29 cellular contexts compared by ENCODE assay signal in the genomic region with DNA sequence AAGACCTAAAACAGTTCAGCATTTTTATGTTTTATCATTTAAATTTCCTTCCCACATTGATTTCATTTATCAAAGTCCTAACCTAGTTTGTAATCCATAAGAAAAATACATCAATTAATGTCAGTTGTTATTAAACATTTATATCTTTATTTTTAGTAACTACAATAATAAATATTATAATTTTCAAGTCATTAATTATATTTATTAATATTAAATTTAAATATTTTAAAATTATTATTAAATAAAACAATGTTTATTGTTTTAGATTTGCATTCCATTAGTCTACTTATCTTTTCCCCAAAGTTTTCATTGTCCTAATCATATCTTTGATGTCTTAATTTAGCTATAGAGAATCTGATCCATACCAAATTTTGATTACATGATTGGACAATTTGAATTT.
"Had no signal": no experiment of that assay in that cellular context is flagged by ENCODE, and none has a peak within 500 bp of the region (broad histone marks: within the 10 kb centered on the region; RNA-seq: fewer than 3 reads in every experiment).

No MANE protein-coding gene starts in this region.

- H3K9me3 ChIP-seq: esophagus squamous epithelium had no signal

- ATAC-seq: activated CD8-positive, alpha-beta T cell treated with anti-CD3 and anti-CD28 coated beads for 36 hours; activated T-cell treated with anti-CD3 and anti-CD28 coated beads, Interleukin-2, amount 50 U/mL, for 4 hours; activated T-helper 17 cell treated with anti-CD3 and anti-CD28 coated beads, Interleukin-2, amount 50 U/mL, for 72 hours; effector memory CD8-positive, alpha-beta T cell; T-helper 17 cell had no signal

- H3K27ac ChIP-seq: brain microvascular endothelial cell, epithelial cell of prostate, esophagus squamous epithelium had no signal

- H3K27me3 ChIP-seq: brain microvascular endothelial cell, esophagus squamous epithelium had no signal

- H3K4me3 ChIP-seq: esophagus squamous epithelium had no signal

- H3K36me3 ChIP-seq: brain microvascular endothelial cell, esophagus squamous epithelium had no signal

- DNase-seq: activated CD4-positive, alpha-beta T cell treated with anti-CD3 and anti-CD28 coated beads for 1 hour; activated CD4-positive, alpha-beta T cell treated with anti-CD3 and anti-CD28 coated beads for 4 hours; activated CD4-positive, alpha-beta T cell treated with anti-CD3 and anti-CD28 coated beads, Interleukin-2, amount 10 ng/mL, durations not matched to agents 7 days and 5 days; activated CD4-positive, alpha-beta T cell treated with anti-CD3 and anti-CD28 coated beads, Interleukin-2, amount 50 U/mL, for 48 hours; activated CD8-positive, alpha-beta memory T cell treated with anti-CD3 and anti-CD28 coated beads for 24 hours; activated CD8-positive, alpha-beta T cell treated with anti-CD3 and anti-CD28 coated beads for 36 hours; activated effector memory CD4-positive, alpha-beta T cell treated with Interleukin-2 at 50 U/mL for 16 hours; activated gamma-delta T cell treated with Interleukin-2 at 50 U/mL for 16 hours; activated naive CD4-positive, alpha-beta T cell treated with anti-CD3 and anti-CD28 coated beads, Interleukin-2, amount 50 U/mL, for 16 hours; activated naive CD4-positive, alpha-beta T cell treated with Interleukin-2 at 50 U/mL for 16 hours; activated T-cell treated with anti-CD3 and anti-CD28 coated beads, Interleukin-2, amount 50 U/mL, for 4 hours; amniotic stem cell; anterior cingulate cortex; brain microvascular endothelial cell; cortex of kidney; dermis blood vessel endothelial cell; effector CD4-positive, alpha-beta T cell; effector memory CD8-positive, alpha-beta T cell; esophagus squamous epithelium; foreskin melanocyte; head of caudate nucleus; T-helper 1 cell; T-helper 17 cell; T1000 had no signal

- FAIRE-seq: astrocyte, bronchial epithelial cell, endothelial cell of umbilical vein had no signal

- H3K4me1 ChIP-seq: esophagus squamous epithelium had no signal
